Comparison of ENCODE assay signal across 1 cellular context in the genomic region with DNA sequence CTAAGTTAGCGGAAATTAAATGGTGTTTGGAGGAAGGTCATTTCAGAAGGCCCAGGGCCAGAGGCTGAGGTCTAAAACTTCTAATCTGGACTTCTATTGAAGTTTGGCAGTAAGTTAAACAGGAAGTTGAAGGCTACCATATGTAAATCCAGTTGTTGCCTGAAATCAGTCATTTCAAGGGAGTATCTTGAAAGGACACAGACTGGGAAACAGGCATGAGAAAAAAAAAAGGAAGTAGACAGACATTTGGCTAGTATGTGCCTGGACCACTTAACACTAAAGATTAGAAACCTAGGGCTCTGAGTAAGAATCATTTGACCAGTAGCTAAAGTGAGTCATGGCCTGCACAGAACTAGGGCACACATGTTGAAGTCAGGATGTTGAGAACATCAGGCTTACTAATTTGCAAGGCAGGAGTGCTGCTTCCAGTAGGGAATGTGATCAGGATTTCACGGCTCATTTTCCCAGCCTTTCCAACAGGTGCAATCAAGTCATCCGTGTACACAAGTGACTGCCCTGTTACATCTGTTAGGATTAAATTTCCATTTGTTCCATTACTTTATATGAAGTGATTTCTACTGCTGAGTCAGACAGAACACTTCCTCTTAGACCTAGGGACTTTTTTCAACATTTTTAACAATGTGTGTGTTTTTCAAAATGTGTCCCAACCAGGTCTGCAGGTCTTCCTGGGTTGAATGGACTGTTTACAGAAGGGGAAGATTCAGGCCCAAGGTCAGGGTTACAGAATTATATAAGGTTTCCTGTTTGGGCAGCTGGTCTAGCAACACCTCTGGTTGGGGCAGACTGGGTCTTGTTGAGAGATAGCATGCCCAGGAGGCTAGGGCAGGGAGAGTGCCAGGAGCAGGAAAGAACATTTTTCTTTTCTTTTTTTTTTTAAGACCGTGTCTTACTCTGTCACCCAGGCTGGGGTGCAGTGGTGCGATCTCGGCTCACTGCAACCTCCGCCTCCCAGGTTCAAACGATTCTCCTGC.
TF ChIP-seq lines count a peak whose summit lies in the region.

No MANE protein-coding gene starts in this region.

TF ChIP-seq in HepG2, 621 proteins besides CTCF, POLR2A, EP300 and RAD21 (continued from another document and continues in another):
- TF ChIP-seq, protein P1, sequence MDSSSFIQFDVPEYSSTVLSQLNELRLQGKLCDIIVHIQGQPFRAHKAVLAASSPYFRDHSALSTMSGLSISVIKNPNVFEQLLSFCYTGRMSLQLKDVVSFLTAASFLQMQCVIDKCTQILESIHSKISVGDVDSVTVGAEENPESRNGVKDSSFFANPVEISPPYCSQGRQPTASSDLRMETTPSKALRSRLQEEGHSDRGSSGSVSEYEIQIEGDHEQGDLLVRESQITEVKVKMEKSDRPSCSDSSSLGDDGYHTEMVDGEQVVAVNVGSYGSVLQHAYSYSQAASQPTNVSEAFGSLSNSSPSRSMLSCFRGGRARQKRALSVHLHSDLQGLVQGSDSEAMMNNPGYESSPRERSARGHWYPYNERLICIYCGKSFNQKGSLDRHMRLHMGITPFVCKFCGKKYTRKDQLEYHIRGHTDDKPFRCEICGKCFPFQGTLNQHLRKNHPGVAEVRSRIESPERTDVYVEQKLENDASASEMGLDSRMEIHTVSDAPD (CRISPR knock-in tag; IDR thresholded peaks at IDR 0.05), result 0 out of 2 replicates have a peak, but pooled peaks have one; percentile 23
- TF ChIP-seq ZNF879 (CRISPR knock-in tag; IDR thresholded peaks at IDR 0.05) (no peak), KLF16 (CRISPR knock-in tag; IDR thresholded peaks at IDR 0.05) (peak in 1 of 2 experiments; percentile 74; a peak in 1 of 4 replicates), SRSF4 (IDR thresholded peaks at IDR 0.05; ENCODE audit: low read depth, low read length, poor library complexity, severe bottlenecking) (no peak), ZNF251 (CRISPR knock-in tag; IDR thresholded peaks at IDR 0.05) (no peak), ZNF234 (CRISPR knock-in tag; conservative IDR thresholded peaks at IDR 0.05) (no peak), GATAD2A (CRISPR knock-in tag; IDR thresholded peaks at IDR 0.05) (peak; percentile 94), DMAP1 (CRISPR knock-in tag; IDR thresholded peaks at IDR 0.05) (0 out of 2 replicates have a peak, but pooled peaks have one; percentile 25), RFXAP (CRISPR knock-in tag; IDR thresholded peaks at IDR 0.05; ENCODE audit: borderline replicate concordance) (no peak), CBX5 (CRISPR knock-in tag; IDR thresholded peaks at IDR 0.05; ENCODE audit: borderline replicate concordance) (peak; percentile 52; the same call in 1 of the 2 replicates), ZNF263 (CRISPR knock-in tag; IDR thresholded peaks at IDR 0.05) (no peak), MAZ (IDR thresholded peaks at IDR 0.05; ENCODE audit: borderline replicate concordance, low read depth, low read length) (no peak), MAZ (CRISPR knock-in tag; IDR thresholded peaks at IDR 0.05; ENCODE audit: low read depth) (no peak; the same call in 1 of the 2 replicates), CENPT (CRISPR knock-in tag; IDR thresholded peaks at IDR 0.05; ENCODE audit: low read depth) (no peak), KDM2A (CRISPR knock-in tag; IDR thresholded peaks at IDR 0.05; ENCODE audit: borderline replicate concordance, low read depth) (no peak; the same call in 1 of the 2 replicates), ZNF552 (CRISPR knock-in tag; IDR thresholded peaks at IDR 0.05; ENCODE audit: borderline replicate concordance) (no peak), PRPF4 (IDR thresholded peaks at IDR 0.05; ENCODE audit: low read depth, low read length, poor library complexity, severe bottlenecking) (no peak), ZNF138 (CRISPR knock-in tag; IDR thresholded peaks at IDR 0.05; ENCODE audit: low read depth) (no peak), MED1 (CRISPR knock-in tag; IDR thresholded peaks at IDR 0.05) (peak; percentile 98), GTF2F1 (IDR thresholded peaks at IDR 0.05; ENCODE audit: low read length) (no peak), HES4 (CRISPR knock-in tag; IDR thresholded peaks at IDR 0.05; ENCODE audit: borderline replicate concordance) (no peak), ZSCAN25 (CRISPR knock-in tag; IDR thresholded peaks at IDR 0.05) (no peak), MAFG (CRISPR knock-in tag; IDR thresholded peaks at IDR 0.05) (no peak), PITX1 (CRISPR knock-in tag; IDR thresholded peaks at IDR 0.05) (peak; percentile 50), ZFP36 (IDR thresholded peaks at IDR 0.05; ENCODE audit: borderline replicate concordance, low read depth, low read length, partially characterized antibody) (no peak), ZSCAN21 (CRISPR knock-in tag; IDR thresholded peaks at IDR 0.05; ENCODE audit: borderline replicate concordance) (no peak), ZNF143 (CRISPR knock-in tag; IDR thresholded peaks at IDR 0.05) (no peak), SMARCC2 (IDR thresholded peaks at IDR 0.05) (no peak), MIXL1 (CRISPR knock-in tag; IDR thresholded peaks at IDR 0.05) (peak; percentile 65), AKAP8 (CRISPR knock-in tag; IDR thresholded peaks at IDR 0.05) (no peak), MED8 (CRISPR knock-in tag; IDR thresholded peaks at IDR 0.05; ENCODE audit: insufficient replicate concordance) (peak; percentile 95), GTF3A (CRISPR knock-in tag; conservative IDR thresholded peaks at IDR 0.05) (no peak), NRL (CRISPR knock-in tag; IDR thresholded peaks at IDR 0.05; ENCODE audit: borderline replicate concordance) (no peak)
- TF ChIP-seq, protein P2, sequence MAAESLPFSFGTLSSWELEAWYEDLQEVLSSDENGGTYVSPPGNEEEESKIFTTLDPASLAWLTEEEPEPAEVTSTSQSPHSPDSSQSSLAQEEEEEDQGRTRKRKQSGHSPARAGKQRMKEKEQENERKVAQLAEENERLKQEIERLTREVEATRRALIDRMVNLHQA (CRISPR knock-in tag; IDR thresholded peaks at IDR 0.05), result no peak
- TF ChIP-seq, protein P3, sequence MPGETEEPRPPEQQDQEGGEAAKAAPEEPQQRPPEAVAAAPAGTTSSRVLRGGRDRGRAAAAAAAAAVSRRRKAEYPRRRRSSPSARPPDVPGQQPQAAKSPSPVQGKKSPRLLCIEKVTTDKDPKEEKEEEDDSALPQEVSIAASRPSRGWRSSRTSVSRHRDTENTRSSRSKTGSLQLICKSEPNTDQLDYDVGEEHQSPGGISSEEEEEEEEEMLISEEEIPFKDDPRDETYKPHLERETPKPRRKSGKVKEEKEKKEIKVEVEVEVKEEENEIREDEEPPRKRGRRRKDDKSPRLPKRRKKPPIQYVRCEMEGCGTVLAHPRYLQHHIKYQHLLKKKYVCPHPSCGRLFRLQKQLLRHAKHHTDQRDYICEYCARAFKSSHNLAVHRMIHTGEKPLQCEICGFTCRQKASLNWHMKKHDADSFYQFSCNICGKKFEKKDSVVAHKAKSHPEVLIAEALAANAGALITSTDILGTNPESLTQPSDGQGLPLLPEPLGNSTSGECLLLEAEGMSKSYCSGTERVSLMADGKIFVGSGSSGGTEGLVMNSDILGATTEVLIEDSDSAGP (CRISPR knock-in tag; IDR thresholded peaks at IDR 0.05; ENCODE audit: borderline replicate concordance), result no peak
- TF ChIP-seq, protein P4, sequence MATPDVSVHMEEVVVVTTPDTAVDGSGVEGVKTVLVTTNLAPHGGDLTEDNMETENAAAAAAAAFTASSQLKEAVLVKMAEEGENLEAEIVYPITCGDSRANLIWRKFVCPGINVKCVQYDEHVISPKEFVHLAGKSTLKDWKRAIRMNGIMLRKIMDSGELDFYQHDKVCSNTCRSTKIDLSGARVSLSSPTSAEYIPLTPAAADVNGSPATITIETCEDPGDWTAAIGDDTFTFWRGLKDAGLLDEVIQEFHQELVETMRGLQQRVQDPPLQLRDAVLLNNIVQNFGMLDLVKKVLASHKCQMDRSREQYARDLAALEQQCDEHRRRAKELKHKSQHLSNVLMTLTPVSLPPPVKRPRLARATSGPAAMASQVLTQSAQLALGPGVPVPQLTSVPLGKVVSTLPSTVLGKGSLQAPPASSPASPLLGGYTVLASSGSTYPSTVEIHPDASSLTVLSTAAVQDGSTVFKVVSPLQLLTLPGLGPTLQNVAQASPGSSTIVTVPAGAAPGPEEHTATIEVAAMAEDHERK (CRISPR knock-in tag; IDR thresholded peaks at IDR 0.05; ENCODE audit: low read depth), result no peak
- TF ChIP-seq, protein P5, sequence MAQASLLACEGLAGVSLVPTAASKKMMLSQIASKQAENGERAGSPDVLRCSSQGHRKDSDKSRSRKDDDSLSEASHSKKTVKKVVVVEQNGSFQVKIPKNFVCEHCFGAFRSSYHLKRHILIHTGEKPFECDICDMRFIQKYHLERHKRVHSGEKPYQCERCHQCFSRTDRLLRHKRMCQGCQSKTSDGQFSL (CRISPR knock-in tag; IDR thresholded peaks at IDR 0.05), result no peak
- TF ChIP-seq, protein P6, sequence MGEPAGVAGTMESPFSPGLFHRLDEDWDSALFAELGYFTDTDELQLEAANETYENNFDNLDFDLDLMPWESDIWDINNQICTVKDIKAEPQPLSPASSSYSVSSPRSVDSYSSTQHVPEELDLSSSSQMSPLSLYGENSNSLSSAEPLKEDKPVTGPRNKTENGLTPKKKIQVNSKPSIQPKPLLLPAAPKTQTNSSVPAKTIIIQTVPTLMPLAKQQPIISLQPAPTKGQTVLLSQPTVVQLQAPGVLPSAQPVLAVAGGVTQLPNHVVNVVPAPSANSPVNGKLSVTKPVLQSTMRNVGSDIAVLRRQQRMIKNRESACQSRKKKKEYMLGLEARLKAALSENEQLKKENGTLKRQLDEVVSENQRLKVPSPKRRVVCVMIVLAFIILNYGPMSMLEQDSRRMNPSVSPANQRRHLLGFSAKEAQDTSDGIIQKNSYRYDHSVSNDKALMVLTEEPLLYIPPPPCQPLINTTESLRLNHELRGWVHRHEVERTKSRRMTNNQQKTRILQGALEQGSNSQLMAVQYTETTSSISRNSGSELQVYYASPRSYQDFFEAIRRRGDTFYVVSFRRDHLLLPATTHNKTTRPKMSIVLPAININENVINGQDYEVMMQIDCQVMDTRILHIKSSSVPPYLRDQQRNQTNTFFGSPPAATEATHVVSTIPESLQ (CRISPR knock-in tag; conservative IDR thresholded peaks at IDR 0.05), result no peak
- TF ChIP-seq, protein P7, sequence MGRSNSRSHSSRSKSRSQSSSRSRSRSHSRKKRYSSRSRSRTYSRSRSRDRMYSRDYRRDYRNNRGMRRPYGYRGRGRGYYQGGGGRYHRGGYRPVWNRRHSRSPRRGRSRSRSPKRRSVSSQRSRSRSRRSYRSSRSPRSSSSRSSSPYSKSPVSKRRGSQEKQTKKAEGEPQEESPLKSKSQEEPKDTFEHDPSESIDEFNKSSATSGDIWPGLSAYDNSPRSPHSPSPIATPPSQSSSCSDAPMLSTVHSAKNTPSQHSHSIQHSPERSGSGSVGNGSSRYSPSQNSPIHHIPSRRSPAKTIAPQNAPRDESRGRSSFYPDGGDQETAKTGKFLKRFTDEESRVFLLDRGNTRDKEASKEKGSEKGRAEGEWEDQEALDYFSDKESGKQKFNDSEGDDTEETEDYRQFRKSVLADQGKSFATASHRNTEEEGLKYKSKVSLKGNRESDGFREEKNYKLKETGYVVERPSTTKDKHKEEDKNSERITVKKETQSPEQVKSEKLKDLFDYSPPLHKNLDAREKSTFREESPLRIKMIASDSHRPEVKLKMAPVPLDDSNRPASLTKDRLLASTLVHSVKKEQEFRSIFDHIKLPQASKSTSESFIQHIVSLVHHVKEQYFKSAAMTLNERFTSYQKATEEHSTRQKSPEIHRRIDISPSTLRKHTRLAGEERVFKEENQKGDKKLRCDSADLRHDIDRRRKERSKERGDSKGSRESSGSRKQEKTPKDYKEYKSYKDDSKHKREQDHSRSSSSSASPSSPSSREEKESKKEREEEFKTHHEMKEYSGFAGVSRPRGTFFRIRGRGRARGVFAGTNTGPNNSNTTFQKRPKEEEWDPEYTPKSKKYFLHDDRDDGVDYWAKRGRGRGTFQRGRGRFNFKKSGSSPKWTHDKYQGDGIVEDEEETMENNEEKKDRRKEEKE (IDR thresholded peaks at IDR 0.05), result no peak
- TF ChIP-seq, protein P8, sequence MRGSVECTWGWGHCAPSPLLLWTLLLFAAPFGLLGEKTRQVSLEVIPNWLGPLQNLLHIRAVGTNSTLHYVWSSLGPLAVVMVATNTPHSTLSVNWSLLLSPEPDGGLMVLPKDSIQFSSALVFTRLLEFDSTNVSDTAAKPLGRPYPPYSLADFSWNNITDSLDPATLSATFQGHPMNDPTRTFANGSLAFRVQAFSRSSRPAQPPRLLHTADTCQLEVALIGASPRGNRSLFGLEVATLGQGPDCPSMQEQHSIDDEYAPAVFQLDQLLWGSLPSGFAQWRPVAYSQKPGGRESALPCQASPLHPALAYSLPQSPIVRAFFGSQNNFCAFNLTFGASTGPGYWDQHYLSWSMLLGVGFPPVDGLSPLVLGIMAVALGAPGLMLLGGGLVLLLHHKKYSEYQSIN (CRISPR knock-in tag; IDR thresholded peaks at IDR 0.05; ENCODE audit: borderline replicate concordance), result no peak
- TF ChIP-seq, protein P9, sequence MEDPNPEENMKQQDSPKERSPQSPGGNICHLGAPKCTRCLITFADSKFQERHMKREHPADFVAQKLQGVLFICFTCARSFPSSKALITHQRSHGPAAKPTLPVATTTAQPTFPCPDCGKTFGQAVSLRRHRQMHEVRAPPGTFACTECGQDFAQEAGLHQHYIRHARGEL (CRISPR knock-in tag; IDR thresholded peaks at IDR 0.05), result no peak
- TF ChIP-seq, protein P10, sequence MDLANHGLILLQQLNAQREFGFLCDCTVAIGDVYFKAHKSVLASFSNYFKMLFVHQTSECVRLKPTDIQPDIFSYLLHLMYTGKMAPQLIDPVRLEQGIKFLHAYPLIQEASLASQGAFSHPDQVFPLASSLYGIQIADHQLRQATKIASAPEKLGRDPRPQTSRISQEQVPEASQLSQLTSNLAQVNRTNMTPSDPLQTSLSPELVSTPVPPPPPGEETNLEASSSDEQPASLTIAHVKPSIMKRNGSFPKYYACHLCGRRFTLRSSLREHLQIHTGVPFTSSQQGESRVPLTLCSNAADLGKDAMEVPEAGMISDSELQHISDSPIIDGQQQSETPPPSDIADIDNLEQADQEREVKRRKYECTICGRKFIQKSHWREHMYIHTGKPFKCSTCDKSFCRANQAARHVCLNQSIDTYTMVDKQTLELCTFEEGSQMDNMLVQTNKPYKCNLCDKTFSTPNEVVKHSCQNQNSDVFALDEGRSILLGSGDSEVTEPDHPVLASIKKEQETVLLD (CRISPR knock-in tag; IDR thresholded peaks at IDR 0.05; ENCODE audit: low read depth), result no peak
- TF ChIP-seq, protein P11, sequence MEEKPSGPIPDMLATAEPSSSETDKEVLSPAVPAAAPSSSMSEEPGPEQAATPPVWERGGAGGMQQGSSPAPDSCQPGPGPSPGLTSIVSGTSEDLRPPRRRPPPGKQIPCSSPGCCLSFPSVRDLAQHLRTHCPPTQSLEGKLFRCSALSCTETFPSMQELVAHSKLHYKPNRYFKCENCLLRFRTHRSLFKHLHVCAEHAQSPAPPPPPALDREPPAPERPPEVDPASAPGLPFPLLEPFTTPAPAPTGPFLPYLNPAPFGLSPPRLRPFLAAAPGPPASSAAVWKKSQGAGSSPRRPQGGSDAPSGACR (CRISPR knock-in tag; IDR thresholded peaks at IDR 0.05), result 0 out of 2 replicates have a peak, but pooled peaks have one; percentile 48
- TF ChIP-seq, protein P12, sequence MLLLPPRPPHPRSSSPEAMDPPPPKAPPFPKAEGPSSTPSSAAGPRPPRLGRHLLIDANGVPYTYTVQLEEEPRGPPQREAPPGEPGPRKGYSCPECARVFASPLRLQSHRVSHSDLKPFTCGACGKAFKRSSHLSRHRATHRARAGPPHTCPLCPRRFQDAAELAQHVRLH (CRISPR knock-in tag; IDR thresholded peaks at IDR 0.05; ENCODE audit: borderline replicate concordance, low read depth), result no peak; the same call in 1 of the 2 replicates
- TF ChIP-seq, protein P13, sequence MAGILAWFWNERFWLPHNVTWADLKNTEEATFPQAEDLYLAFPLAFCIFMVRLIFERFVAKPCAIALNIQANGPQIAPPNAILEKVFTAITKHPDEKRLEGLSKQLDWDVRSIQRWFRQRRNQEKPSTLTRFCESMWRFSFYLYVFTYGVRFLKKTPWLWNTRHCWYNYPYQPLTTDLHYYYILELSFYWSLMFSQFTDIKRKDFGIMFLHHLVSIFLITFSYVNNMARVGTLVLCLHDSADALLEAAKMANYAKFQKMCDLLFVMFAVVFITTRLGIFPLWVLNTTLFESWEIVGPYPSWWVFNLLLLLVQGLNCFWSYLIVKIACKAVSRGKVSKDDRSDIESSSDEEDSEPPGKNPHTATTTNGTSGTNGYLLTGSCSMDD (CRISPR knock-in tag; IDR thresholded peaks at IDR 0.05), result no peak
